16 cellular contexts compared by ENCODE assay signal in genomic region chr2:150370600-150370999, GRCh38.
A peak's percentile ranks its signal among the peaks of the same experiment; 100 is the strongest.
DNase-seq lines count a peak whose midpoint lies in the region; FAIRE-seq and TF ChIP-seq lines count a peak whose summit lies in the region.
"Had no signal": no experiment of that assay in that cellular context is flagged by ENCODE, and none has a peak within 500 bp of the region (broad histone marks: within the 10 kb centered on the region; RNA-seq: fewer than 3 reads in every experiment).

No MANE protein-coding gene starts in this region.

- DNase-seq in HT-29 (ENCODE audit: low spot score) (peak; percentile 39), NCI-H2107 (lab: John Stamatoyannopoulos, UW) (peak; percentile 22), renal cortical epithelial cell (ENCODE audit: low read depth) (peak; percentile 15), foreskin fibroblast (no peak), coronary artery (ENCODE audit: low spot score) (no peak), GM19238 (ENCODE audit: insufficient read length, low spot score) (no peak)
- DNase-seq: activated CD4-positive, alpha-beta memory T cell treated with anti-CD3 and anti-CD28 coated beads, Interleukin-2, amount 10 ng/mL, durations not matched to agents 7 days and 5 days; activated naive CD8-positive, alpha-beta T cell treated with anti-CD3 and anti-CD28 coated beads, Interleukin-2, amount 50 U/mL, for 24 hours; effector CD8-positive, alpha-beta T cell; foreskin melanocyte; immature natural killer cell; midbrain; NCI-H1436 treated with DMSO at 0.1 percent for 48 hours had no signal

- no peak overlapping the region for H3K27ac ChIP-seq in coronary artery

- peak; percentile 10 for FAIRE-seq in colon (lab: Jason Lieb, UNC)
- FAIRE-seq: G401.6 had no signal

- H3K4me3 ChIP-seq in foreskin fibroblast (ENCODE audit: low read depth in 1 of 2, low read length in 2 of 2), result no peak overlapping the region
- H3K4me3 ChIP-seq in coronary artery, result no peak overlapping the region
- H3K4me3 ChIP-seq: Peyer's patch had no signal

- TF ChIP-seq CTCF in foreskin fibroblast (IDR thresholded peaks at IDR 0.05; ENCODE audit: low read depth, low read length) (no peak), coronary artery (IDR thresholded peaks at IDR 0.05) (no peak)

Comparison
In these comparisons a context has a peak if more than half of its experiments do, and no peak if none do; other contexts are left out.
1. DNase-seq: peak in HT-29 (single experiment), NCI-H2107 (single experiment) and renal cortical epithelial cell (single experiment); none in foreskin fibroblast (0 of 2), coronary artery (single experiment) and GM19238 (single experiment).